In the genomic region with DNA sequence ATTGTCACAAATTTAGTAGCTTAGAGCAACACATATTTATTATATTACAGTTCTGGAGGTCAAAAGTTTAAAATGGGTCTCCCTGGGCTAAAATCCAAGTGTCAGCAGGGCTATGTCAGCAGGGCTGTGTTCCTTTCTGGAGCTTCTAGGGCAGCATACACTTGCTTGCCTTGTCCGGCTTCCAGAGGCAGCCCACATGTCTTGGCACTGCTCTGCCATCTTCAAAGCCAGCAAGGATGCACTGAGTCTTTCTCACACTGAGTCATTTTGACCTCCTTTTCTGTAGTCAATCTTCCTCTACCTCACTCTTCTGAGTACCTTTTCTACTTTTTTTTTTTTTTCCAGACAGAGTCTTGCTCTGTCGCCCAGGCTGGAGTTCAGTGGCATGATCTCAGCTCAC, we compare ENCODE assay signal across 1 cellular context.
TF ChIP-seq lines count a peak whose summit lies in the region.

No MANE protein-coding gene starts in this region.

TF ChIP-seq in H1, 55 proteins besides CTCF, POLR2A, EP300 and RAD21:
- TF ChIP-seq JUN (IDR thresholded peaks at IDR 0.05; ENCODE audit: low read depth, low read length) (no peak), HDAC2 (IDR thresholded peaks at IDR 0.05; ENCODE audit: borderline replicate concordance in 1 of 2, low read depth in 2 of 2, low read length in 2 of 2) (no peak), TBP (IDR thresholded peaks at IDR 0.05; ENCODE audit: low read depth, low read length) (no peak), HDAC6 (IDR thresholded peaks at IDR 0.05; ENCODE audit: low read depth, low read length) (no peak)
- TF ChIP-seq, protein P1, sequence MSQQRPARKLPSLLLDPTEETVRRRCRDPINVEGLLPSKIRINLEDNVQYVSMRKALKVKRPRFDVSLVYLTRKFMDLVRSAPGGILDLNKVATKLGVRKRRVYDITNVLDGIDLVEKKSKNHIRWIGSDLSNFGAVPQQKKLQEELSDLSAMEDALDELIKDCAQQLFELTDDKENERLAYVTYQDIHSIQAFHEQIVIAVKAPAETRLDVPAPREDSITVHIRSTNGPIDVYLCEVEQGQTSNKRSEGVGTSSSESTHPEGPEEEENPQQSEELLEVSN (IDR thresholded peaks at IDR 0.05), result no peak
